Comparison of ENCODE assay signal across 24 cellular contexts in genomic region chr12:16587514-16587913, GRCh38. TPM values are rescaled to one million over a fixed set of nuclear protein-coding genes. Genes with fewer than 3 reads are reported as not detected.
DNase-seq lines count a peak whose midpoint lies in the region; ATAC-seq and TF ChIP-seq lines count a peak whose summit lies in the region.
"Had no signal": no experiment of that assay in that cellular context is flagged by ENCODE, and none has a peak within 500 bp of the region (broad histone marks: within the 10 kb centered on the region; RNA-seq: fewer than 3 reads in every experiment).

No MANE protein-coding gene starts in this region.

- H3K4me3 ChIP-seq in muscle layer of duodenum (ENCODE audit: low read depth in 1 of 2, low read length in 2 of 2) (no peak overlapping the region), tibial nerve (no peak overlapping the region)
- H3K4me3 ChIP-seq: BLaER1 had no signal

- DNase-seq in NCI-H2081 treated with DMSO at 0.1 percent for 48 hours (lab: John Stamatoyannopoulos, UW) = peak; percentile 51
- no peak for DNase-seq in GDM1 (lab: John Stamatoyannopoulos, UW)
- no peak for DNase-seq in stimulated activated CD4-positive, alpha-beta T cell treated with anti-CD3 and anti-CD28 coated beads, Interleukin-4, amount 100 ng/mL, for 24 hours
- DNase-seq in tibial nerve (ENCODE audit: low spot score in 2 of 2) = no peak
- DNase-seq: activated CD4-positive, CD25-positive, alpha-beta regulatory T cell treated with anti-CD3 and anti-CD28 coated beads, Interleukin-2, amount 50 U/mL, for 72 hours; activated CD8-positive, alpha-beta T cell treated with anti-CD3 and anti-CD28 coated beads for 36 hours; activated gamma-delta T cell; GF-D8; HCEC 1CT; Karpas-422; kidney glomerular epithelial cell; mesendoderm; naive thymus-derived CD8-positive, alpha-beta T cell; NCI-H1694; NCI-H226; stimulated activated naive CD8-positive, alpha-beta T cell treated with anti-CD3 and anti-CD28 coated beads, Interleukin-15, Interleukin-2, amounts not matched to agents 100 U/mL and 50 U/mL, for 24 hours had no signal

- peak overlapping the region; percentile 85 for H3K27ac ChIP-seq in cingulate gyrus (ENCODE audit: low read depth, low read length)
- H3K27ac ChIP-seq in muscle layer of duodenum (ENCODE audit: low read length) = peak overlapping the region; percentile 10
- peak overlapping the region; percentile 65 for H3K27ac ChIP-seq in temporal lobe (ENCODE audit: low read depth, low read length)
- peak overlapping the region in 1 of 4 donors; percentile 45 for H3K27ac ChIP-seq in tibial nerve
- H3K27ac ChIP-seq: BLaER1 had no signal

- peaks cover 0 to 2% of the 10 kb centered on the region in 2 donors for H3K9me3 ChIP-seq in muscle layer of duodenum (ENCODE audit: control insufficient read depth in 1 of 2, low read length in 2 of 2)
- no peaks in the 10 kb centered on the region for H3K9me3 ChIP-seq in tibial nerve
- H3K9me3 ChIP-seq: BLaER1 had no signal

- 61 to 91% methylated on average over 1 of the region's 1 CpG for WGBS in tibial nerve, 2 donors

- TF ChIP-seq POLR2A in GM18505 (IDR thresholded peaks at IDR 0.05; ENCODE audit: borderline replicate concordance, extremely low read depth, insufficient read depth, insufficient read length) (no peak), tibial nerve (IDR thresholded peaks at IDR 0.05) (no peak)

- H3K27me3 ChIP-seq in muscle layer of duodenum (ENCODE audit: low read depth, low read length) = no peaks in the 10 kb centered on the region
- no peaks in the 10 kb centered on the region for H3K27me3 ChIP-seq in tibial nerve
- H3K27me3 ChIP-seq: BLaER1 had no signal

- TF ChIP-seq EP300 in tibial nerve (IDR thresholded peaks at IDR 0.05) = no peak

- no peaks in the 10 kb centered on the region for H3K4me1 ChIP-seq in muscle layer of duodenum (ENCODE audit: control insufficient read depth in 1 of 2, insufficient read depth in 2 of 2, low read length in 2 of 2)
- H3K4me1 ChIP-seq in tibial nerve = peaks cover 0 to 9% (median 2%) of the 10 kb centered on the region in 4 donors
- H3K4me1 ChIP-seq: BLaER1 had no signal

- TF ChIP-seq CTCF in tibial nerve (IDR thresholded peaks at IDR 0.05) = no peak

- no peak for ATAC-seq in GM18505 (IDR thresholded peaks at IDR 0.05; ENCODE audit: unreplicated experiment)
- ATAC-seq: activated CD8-positive, alpha-beta T cell treated with anti-CD3 and anti-CD28 coated beads for 36 hours; naive thymus-derived CD8-positive, alpha-beta T cell; stimulated activated naive CD8-positive, alpha-beta T cell treated with anti-CD3 and anti-CD28 coated beads, Interleukin-15, Interleukin-2, amounts not matched to agents 100 U/mL and 50 U/mL, for 24 hours had no signal

- no peaks in the 10 kb centered on the region for H3K36me3 ChIP-seq in muscle layer of duodenum (ENCODE audit: control insufficient read depth in 1 of 2, insufficient read depth in 2 of 2, low read length in 2 of 2)
- no peaks in the 10 kb centered on the region for H3K36me3 ChIP-seq in tibial nerve
- H3K36me3 ChIP-seq: BLaER1 had no signal

RNA-seq across cellular contexts. Expression of gene LMO3, which starts 18.4 kb away (rescaled TPM):
- total RNA-seq in temporal lobe = 654 TPM
- total RNA-seq in tibial nerve = 10 to 100 TPM; 12.4 to 26.6 (median 21.6) TPM
- total RNA-seq: activated CD8-positive, alpha-beta T cell treated with anti-CD3 and anti-CD28 coated beads for 36 hours; naive thymus-derived CD8-positive, alpha-beta T cell; renal cortical epithelial cell; RPMI7951; SK-MEL-5 had no signal

Comparison
In these comparisons a context has a peak if more than half of its experiments do, and no peak if none do; other contexts are left out.
1. RNA of gene LMO3, which starts 18.4 kb away (total RNA-seq): 654 TPM in temporal lobe (single experiment); 12.4 to 26.6 TPM in tibial nerve; every median in the first group is over 10 times any median in the second.